In the genomic region with DNA sequence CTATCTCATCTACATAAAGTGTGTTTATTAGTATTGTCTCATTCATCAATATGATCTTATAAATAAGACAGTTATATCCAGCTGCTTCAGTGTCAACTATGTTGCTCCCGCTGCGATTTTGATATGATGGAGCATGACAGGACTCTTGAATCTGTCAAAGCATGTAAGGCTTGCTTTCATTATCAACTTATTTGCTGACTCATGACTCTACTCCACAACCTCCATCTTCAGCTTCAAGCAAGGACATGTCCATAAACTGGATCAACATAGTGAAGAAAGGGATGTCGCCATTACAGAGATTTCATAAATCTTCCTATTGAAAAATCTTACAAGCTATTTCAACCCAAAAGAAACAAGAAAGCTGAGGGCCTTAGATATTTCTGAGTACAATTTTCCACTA, we compare ENCODE assay signal across 22 cellular contexts.
"Had no signal": no experiment of that assay in that cellular context is flagged by ENCODE, and none has a peak within 500 bp of the region (broad histone marks: within the 10 kb centered on the region; RNA-seq: fewer than 3 reads in every experiment).

No MANE protein-coding gene starts in this region.

- H3K27ac Mint-ChIP-seq: nephron had no signal

- H3K4me1 Mint-ChIP-seq: nephron had no signal

- FAIRE-seq: endometrium, frontal cortex had no signal

- H3K4me1 ChIP-seq: heart left ventricle, left lung, lower lobe of right lung, psoas muscle, sigmoid colon, stomach, transverse colon had no signal

- H3K4me3 Mint-ChIP-seq: nephron had no signal

- H3K27ac ChIP-seq: heart left ventricle, left lung, lower lobe of right lung, neutrophil, psoas muscle, sigmoid colon, skin epidermis, stomach, thoracic aorta, transverse colon had no signal

- H3K9me3 Mint-ChIP-seq: nephron had no signal

- H3K4me3 ChIP-seq: heart left ventricle, left lung, lower lobe of right lung, psoas muscle, sigmoid colon, skin epidermis, stomach, thoracic aorta, transverse colon had no signal

- ATAC-seq: heart left ventricle, left lung, lower lobe of right lung, psoas muscle had no signal

- H3K27me3 ChIP-seq: heart left ventricle, left lung, neutrophil, sigmoid colon, stomach, transverse colon had no signal

- H3K9me3 ChIP-seq: heart left ventricle, left lung, lower lobe of right lung, neutrophil, psoas muscle, sigmoid colon, stomach, thoracic aorta, transverse colon had no signal

- H3K36me3 ChIP-seq: heart left ventricle, left lung, lower lobe of right lung, neutrophil, sigmoid colon, stomach, thoracic aorta, transverse colon had no signal

- DNase-seq: effector memory CD4-positive, alpha-beta T cell; heart left ventricle; hypothalamus; islet precursor cell; left lung; lower lobe of right lung; mesenchymal stem cell; midbrain; psoas muscle; sigmoid colon; stimulated activated CD4-positive, alpha-beta T cell treated with anti-CD3 and anti-CD28 coated beads, Interleukin-2, amount 100 ng/mL, for 24 hours; stimulated activated CD4-positive, alpha-beta T cell treated with anti-CD3 and anti-CD28 coated beads, Interleukin-4, amount 100 ng/mL, for 4 hours; stimulated activated naive CD4-positive, alpha-beta T cell; stomach; substantia nigra; transverse colon had no signal
